In genomic region chr19:14089662-14090508, GRCh38 we compare ENCODE assay signal across 9 cellular contexts. TPM values are rescaled to one million over a fixed set of nuclear protein-coding genes. Genes with fewer than 3 reads are reported as not detected.
DNase-seq lines count a peak whose midpoint lies in the region; ATAC-seq and TF ChIP-seq lines count a peak whose summit lies in the region.
"Had no signal": no experiment of that assay in that cellular context is flagged by ENCODE, and none has a peak within 500 bp of the region (broad histone marks: within the 10 kb centered on the region; RNA-seq: fewer than 3 reads in every experiment).

No MANE protein-coding gene starts in this region.

- DNase-seq in NCI-H226 (peak; percentile 59), fibroblast of lung (ENCODE audit: low read depth in 2 of 2) (peak; percentile 64 to 79), nephron progenitor cell (peak; percentile 74), aorta (peak; percentile 75 to 85), foreskin melanocyte (no peak)
- DNase-seq in activated T-cell treated with anti-CD3 and anti-CD28 coated beads, Interleukin-2, amount 50 U/mL, for 48 hours, result peak; percentile 69 to 73

- peak overlapping the region; percentile 88 for H3K4me3 Mint-ChIP-seq in nephron progenitor cell

- H3K4me1 ChIP-seq in BLaER1 treated with 17β-estradiol and CSF1 and Interleukin-3, amounts not matched to agents 10 nM and 100 nM, result peaks cover 22 to 35% (median 26%) of the 10 kb centered on the region in 10 experiments
- peaks cover 2% of the 10 kb centered on the region for H3K4me1 ChIP-seq in fibroblast of lung (ENCODE audit: control insufficient read depth, extremely low read depth, insufficient read depth, low read length)
- no peaks in the 10 kb centered on the region for H3K4me1 ChIP-seq in aorta (ENCODE audit: control insufficient read depth in 1 of 2, insufficient read depth in 2 of 2, low read length in 2 of 2)

- H3K27ac ChIP-seq in BLaER1 treated with 17β-estradiol and CSF1 and Interleukin-3, amounts not matched to agents 10 nM and 100 nM, result peak overlapping the region; percentile 26 to 79 (median 67); a peak in 19 of 22 replicates
- H3K27ac ChIP-seq in fibroblast of lung (ENCODE audit: insufficient read depth, low read length) (no peak overlapping the region), aorta (ENCODE audit: low read depth in 1 of 2, low read length in 2 of 2) (peak overlapping the region in 1 of 2 donors; percentile 67)

- peaks cover 29% of the 10 kb centered on the region for H3K4me1 Mint-ChIP-seq in nephron progenitor cell

- H3K36me3 ChIP-seq in BLaER1 treated with 17β-estradiol and CSF1 and Interleukin-3, amounts not matched to agents 10 nM and 100 nM, result peaks cover 32 to 63% (median 56%) of the 10 kb centered on the region in 11 experiments
- H3K36me3 ChIP-seq in fibroblast of lung (ENCODE audit: control insufficient read depth, insufficient read depth, low read length), result peaks cover 11% of the 10 kb centered on the region
- no peaks in the 10 kb centered on the region for H3K36me3 ChIP-seq in aorta (ENCODE audit: control insufficient read depth in 1 of 2, insufficient read depth in 2 of 2, low read length in 1 of 2)

- peaks cover 20% of the 10 kb centered on the region for H3K9me3 Mint-ChIP-seq in nephron progenitor cell

- H3K36me3 Mint-ChIP-seq in nephron progenitor cell (ENCODE audit: low read depth), result peaks cover 47% of the 10 kb centered on the region

- H3K9ac ChIP-seq in BLaER1 treated with 17β-estradiol and CSF1 and Interleukin-3, amounts not matched to agents 10 nM and 100 nM, result peak overlapping the region; percentile 71 to 84 (median 80)
- H3K9ac ChIP-seq in fibroblast of lung (ENCODE audit: insufficient read depth, low read length), result peak overlapping the region; percentile 46

- H2AFZ ChIP-seq in fibroblast of lung (ENCODE audit: low read length), result no peak overlapping the region

- peaks cover 10% of the 10 kb centered on the region for H3K27me3 Mint-ChIP-seq in nephron progenitor cell (ENCODE audit: low read depth, poor library complexity)

- peaks cover 11 to 20% (median 15%) of the 10 kb centered on the region in 11 experiments for H3K9me3 ChIP-seq in BLaER1 treated with 17β-estradiol and CSF1 and Interleukin-3, amounts not matched to agents 10 nM and 100 nM (replicated peaks in 1 of 11)
- H3K9me3 ChIP-seq in fibroblast of lung (ENCODE audit: control insufficient read depth, insufficient read depth, low read depth, low read length) (no peaks in the 10 kb centered on the region), aorta (ENCODE audit: control insufficient read depth, low read length) (no peaks in the 10 kb centered on the region)

- H3K79me2 ChIP-seq in fibroblast of lung (ENCODE audit: control insufficient read depth, insufficient read depth, low read length), result no peaks in the 10 kb centered on the region

- peak overlapping the region; percentile 79 to 95 (median 86) for H3K4me2 ChIP-seq in BLaER1 treated with 17β-estradiol and CSF1 and Interleukin-3, amounts not matched to agents 10 nM and 100 nM
- peak overlapping the region; percentile 82 for H3K4me2 ChIP-seq in fibroblast of lung (ENCODE audit: extremely low read depth, insufficient read depth, low read length)

- peak; percentile 27 for ATAC-seq in GM19397 (IDR thresholded peaks at IDR 0.05; ENCODE audit: unreplicated experiment)
- no peak for ATAC-seq in aorta (ENCODE audit: low FRiP score)

- intact Hi-C loops in aorta (cut with DNase I), result loop anchor here in 1 of 2 donors (2.0 kb wide), 1 partner anchor 47 kb away; the partner anchor contains the start of gene ASF1B

- TF ChIP-seq CTCF in fibroblast of lung (conservative IDR thresholded peaks at IDR 0.05 in 1 of 2, IDR thresholded peaks at IDR 0.05 in 1 of 2; ENCODE audit: low read depth in 1 of 2, low read length in 2 of 2) (no peak), nephron progenitor cell (IDR thresholded peaks at IDR 0.05) (no peak)

- no peak overlapping the region for H3K27ac Mint-ChIP-seq in nephron progenitor cell

- peaks cover 9 to 37% (median 20%) of the 10 kb centered on the region in 11 experiments; a peak in 19 of 22 replicates for H4K20me1 ChIP-seq in BLaER1 treated with 17β-estradiol and CSF1 and Interleukin-3, amounts not matched to agents 10 nM and 100 nM
- no peaks in the 10 kb centered on the region for H4K20me1 ChIP-seq in fibroblast of lung (ENCODE audit: control insufficient read depth, extremely low read depth, insufficient read depth, low read length)

- peak overlapping the region; percentile 61 to 84 (median 74) for H3K4me3 ChIP-seq in BLaER1 treated with 17β-estradiol and CSF1 and Interleukin-3, amounts not matched to agents 10 nM and 100 nM
- H3K4me3 ChIP-seq in fibroblast of lung (replicated peaks in 1 of 4; ENCODE audit: control extremely low read depth in 1 of 4, insufficient read depth in 1 of 4, low read depth in 3 of 4, low read length in 4 of 4) (peak overlapping the region; percentile 35 to 61 (median 56)), aorta (ENCODE audit: low read length in 2 of 2) (peak overlapping the region; percentile 76 to 90)

- WGBS in aorta, 2 donors, result 0 to 1% methylated on average over 46 to 142 of the region's 142 CpGs

- H3K27me3 ChIP-seq in BLaER1 treated with 17β-estradiol and CSF1 and Interleukin-3, amounts not matched to agents 10 nM and 100 nM, result no peaks in the 10 kb centered on the region
- H3K27me3 ChIP-seq in fibroblast of lung (ENCODE audit: control insufficient read depth, insufficient read depth, low read length) (no peaks in the 10 kb centered on the region), aorta (ENCODE audit: control insufficient read depth in 1 of 2, insufficient read depth in 2 of 2, low read length in 1 of 2) (no peaks in the 10 kb centered on the region)

RNA-seq across cellular contexts. Expression of gene SAMD1, which starts 0.7 kb away (rescaled TPM):
- total RNA-seq in fibroblast of lung, result 19.0 and 24.1 TPM in 2 replicates
- polyA plus RNA-seq in fibroblast of lung, result 7.3 and 14.5 TPM in 2 replicates
- polyA plus RNA-seq in fibroblast of lung (2012), result 17.3 and 32.4 TPM in 2 replicates
- polyA minus RNA-seq in fibroblast of lung (ENCODE audit: low replicate concordance), result 20.4 and 24.4 TPM in 2 replicates
- total RNA-seq in aorta, result 10 to 100 TPM; 28.1 to 32.9 TPM
- 10 to 100 TPM; 27.4 to 28.4 TPM for polyA plus RNA-seq in aorta

RNA-seq across cellular contexts. Expression of gene C19orf67, which starts 4.3 kb away (rescaled TPM):
- total RNA-seq in fibroblast of lung, result not detected in 2 replicates
- not detected in 2 replicates for polyA plus RNA-seq in fibroblast of lung
- polyA plus RNA-seq in fibroblast of lung (2012), result not detected in 2 replicates
- polyA minus RNA-seq in fibroblast of lung (ENCODE audit: low replicate concordance), result not detected in 2 replicates
- total RNA-seq in aorta, result not detected
- not detected for polyA plus RNA-seq in aorta
- total RNA-seq: NCI-H460 had no signal

RNA-seq across cellular contexts. Expression of gene MISP3, which starts 17.3 kb away (rescaled TPM):
- 0.77 and 0.83 TPM in 2 replicates for total RNA-seq in fibroblast of lung
- polyA plus RNA-seq in fibroblast of lung, result 0.33 and 0.41 TPM in 2 replicates
- polyA plus RNA-seq in fibroblast of lung (2012), result 0.55 and 0.67 TPM in 2 replicates
- not detected in 2 replicates for polyA minus RNA-seq in fibroblast of lung (ENCODE audit: low replicate concordance)
- total RNA-seq in aorta, result 1 to 10 TPM; 1.2 to 2.2 TPM
- 1 to 10 TPM; 4.7 to 6.6 TPM for polyA plus RNA-seq in aorta

RNA-seq across cellular contexts. Expression of gene PRKACA, which starts 27.7 kb away (rescaled TPM):
- 30.6 and 43.6 TPM in 2 replicates for total RNA-seq in fibroblast of lung
- polyA plus RNA-seq in fibroblast of lung, result 67.4 and 104 TPM in 2 replicates
- polyA plus RNA-seq in fibroblast of lung (2012), result 82.7 and 108 TPM in 2 replicates
- polyA minus RNA-seq in fibroblast of lung (ENCODE audit: low replicate concordance), result 109 and 215 TPM in 2 replicates
- 100 to 1,000 TPM; 123 to 125 TPM for total RNA-seq in aorta
- 10 to 100 TPM; 53.7 to 56.3 TPM for polyA plus RNA-seq in aorta

RNA-seq across cellular contexts. Expression of gene PALM3, which starts 28.0 kb away (rescaled TPM):
- total RNA-seq in fibroblast of lung (0.51 and 1.3 TPM in 2 replicates), aorta (under 1 TPM in 1 of 2 donors, not detected in 1; 0.63 TPM)
- polyA plus RNA-seq in fibroblast of lung (0.02 and 0.20 TPM in 2 replicates), aorta (1 to 10 TPM in 1 of 2 donors, under 1 TPM in 1; 0.18 to 3.5 TPM)
- 0.50 and 2.0 TPM in 2 replicates for polyA plus RNA-seq in fibroblast of lung (2012)
- polyA minus RNA-seq in fibroblast of lung (ENCODE audit: low replicate concordance), result 0.27 TPM in 1 of 2 replicates, not detected in the other
- total RNA-seq: NCI-H460 had no signal
